8 cellular contexts compared by ENCODE assay signal in the genomic region with DNA sequence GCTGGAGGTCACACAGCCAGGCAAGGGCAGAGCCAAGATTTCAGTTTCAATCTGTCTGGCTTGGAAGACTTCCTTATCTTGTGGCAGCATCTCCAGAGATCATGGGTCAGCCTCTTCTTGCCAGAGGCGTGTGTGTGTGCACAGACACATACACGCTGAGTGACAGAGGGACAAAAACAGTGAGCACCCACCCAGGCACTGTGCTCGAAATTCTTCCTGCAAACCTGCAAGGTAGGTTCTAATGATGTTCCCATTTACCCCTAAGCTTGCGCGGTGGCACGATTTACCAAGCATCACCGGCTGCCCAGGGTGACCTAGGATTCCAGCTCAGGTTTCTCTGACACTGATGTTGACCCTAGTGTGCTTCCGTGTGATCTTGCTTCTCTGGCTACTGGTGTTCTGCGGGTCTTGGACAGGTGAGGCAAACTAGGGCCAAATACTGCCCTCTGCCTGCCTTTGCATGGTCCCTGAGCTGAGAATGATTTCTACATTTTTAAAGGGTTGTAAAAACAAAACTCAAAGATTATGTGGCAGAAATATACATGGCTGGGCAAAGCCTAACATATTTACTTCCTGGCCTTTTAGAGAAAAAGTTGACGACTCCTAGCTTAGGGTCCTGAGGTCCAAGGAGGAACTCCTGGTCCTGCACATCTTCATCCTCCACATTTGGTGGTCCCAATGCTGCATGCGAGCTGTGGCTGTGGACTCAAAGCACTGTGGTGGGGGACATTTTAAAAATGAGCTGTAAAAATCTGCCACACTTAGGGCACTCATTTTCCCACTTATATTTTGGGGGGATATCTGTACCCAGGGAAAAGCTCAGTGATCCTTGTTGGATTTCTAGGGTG.
A peak's percentile ranks its signal among the peaks of the same experiment; 100 is the strongest.
DNase-seq lines count a peak whose midpoint lies in the region; ATAC-seq lines count a peak whose summit lies in the region.

No MANE protein-coding gene starts in this region.

- no peaks in the 10 kb centered on the region for H3K27me3 Mint-ChIP-seq in central memory CD8-positive, alpha-beta T cell

- peaks cover 4% of the 10 kb centered on the region for H3K36me3 Mint-ChIP-seq in central memory CD8-positive, alpha-beta T cell (ENCODE audit: insufficient read depth)

- DNase-seq in NCI-H146 treated with DMSO at 0.1 percent for 48 hours (lab: John Stamatoyannopoulos, UW; ENCODE audit: unreplicated experiment) = peak; percentile 41
- DNase-seq in central memory CD8-positive, alpha-beta T cell (ENCODE audit: low spot score in 2 of 2) = peak; percentile 8
- no peak for DNase-seq in activated CD4-positive, alpha-beta T cell treated with anti-CD3 and anti-CD28 coated beads for 48 hours
- no peak for DNase-seq in central memory CD4-positive, alpha-beta T cell

- peak overlapping the region; percentile 93 for H3K4me3 Mint-ChIP-seq in central memory CD8-positive, alpha-beta T cell

- no peaks in the 10 kb centered on the region for H3K27me3 ChIP-seq in muscle layer of duodenum (ENCODE audit: low read depth, low read length)

- no peak for ATAC-seq in central memory CD8-positive, alpha-beta T cell (replicated peaks; ENCODE audit: extremely low read depth, poor library complexity, severe bottlenecking)
- ATAC-seq in GM18870 (IDR thresholded peaks at IDR 0.05; ENCODE audit: unreplicated experiment) (no peak), HG03108 (IDR thresholded peaks at IDR 0.05; ENCODE audit: unreplicated experiment) (no peak)

- H3K27ac Mint-ChIP-seq in central memory CD8-positive, alpha-beta T cell (ENCODE audit: low read depth) = peak overlapping the region; percentile 93

- H3K4me3 ChIP-seq in muscle layer of duodenum (ENCODE audit: low read depth in 1 of 2, low read length in 2 of 2) = peak overlapping the region; percentile 64 to 65

- H3K36me3 ChIP-seq in ES-I3 (ENCODE audit: insufficient read depth, low read length) = no peaks in the 10 kb centered on the region
- no peaks in the 10 kb centered on the region for H3K36me3 ChIP-seq in muscle layer of duodenum (ENCODE audit: control insufficient read depth in 1 of 2, insufficient read depth in 2 of 2, low read length in 2 of 2)

- peak overlapping the region; percentile 62 for H3K9ac ChIP-seq in ES-I3 (ENCODE audit: low read depth, low read length)

- H3K4me1 ChIP-seq in ES-I3 (ENCODE audit: insufficient read depth, low read length) (peaks cover 10% of the 10 kb centered on the region; the same call in 1 of the 2 replicates), muscle layer of duodenum (ENCODE audit: control insufficient read depth in 1 of 2, insufficient read depth in 2 of 2, low read length in 2 of 2) (peaks cover 11 to 36% of the 10 kb centered on the region in 2 donors)

- H3K9me3 ChIP-seq in ES-I3 (ENCODE audit: control insufficient read depth, insufficient read depth, low read length) (no peaks in the 10 kb centered on the region), muscle layer of duodenum (ENCODE audit: control insufficient read depth in 1 of 2, low read length in 2 of 2) (no peaks in the 10 kb centered on the region)

- H3K4me1 Mint-ChIP-seq in central memory CD8-positive, alpha-beta T cell = peaks cover 10% of the 10 kb centered on the region

- no peaks in the 10 kb centered on the region for H3K9me3 Mint-ChIP-seq in central memory CD8-positive, alpha-beta T cell

- H3K27ac ChIP-seq in muscle layer of duodenum (ENCODE audit: low read length) = peak overlapping the region; percentile 74

Comparison
In these comparisons a context has a peak if more than half of its experiments do, and no peak if none do; other contexts are left out.
1. DNase-seq: peak in NCI-H146 treated with DMSO at 0.1 percent for 48 hours (single experiment) and central memory CD8-positive, alpha-beta T cell (2 of 2); none in activated CD4-positive, alpha-beta T cell treated with anti-CD3 and anti-CD28 coated beads for 48 hours (single experiment) and central memory CD4-positive, alpha-beta T cell (single experiment).